Comparison of ENCODE assay signal across 1 cellular context in genomic region chr20:40689100-40689942, GRCh38.
TF ChIP-seq lines count a peak whose summit lies in the region.

TSS of gene MAFB (minus strand) at chr20:40689236. CDS start at chr20:40688850, 386 bp downstream.

TF ChIP-seq in HepG2, 621 proteins besides CTCF, POLR2A, EP300 and RAD21 (continued from another document and continues in another):
- TF ChIP-seq ZNF770 (CRISPR knock-in tag; IDR thresholded peaks at IDR 0.05): 0 out of 2 replicates have a peak, but pooled peaks have one; percentile 18
- no peak for TF ChIP-seq ZNF253 (CRISPR knock-in tag; IDR thresholded peaks at IDR 0.05; ENCODE audit: borderline replicate concordance)
- TF ChIP-seq ZNF124 (CRISPR knock-in tag; IDR thresholded peaks at IDR 0.05): no peak
- no peak for TF ChIP-seq KLF9 (CRISPR knock-in tag; IDR thresholded peaks at IDR 0.05; ENCODE audit: low read depth)
- no peak for TF ChIP-seq HMG20A (CRISPR knock-in tag; IDR thresholded peaks at IDR 0.05; ENCODE audit: borderline replicate concordance)
- 0 out of 2 replicates have a peak, but pooled peaks have one; percentile 1 for TF ChIP-seq SP2 (CRISPR knock-in tag; IDR thresholded peaks at IDR 0.05)
- no peak for TF ChIP-seq MAF1 (CRISPR knock-in tag; IDR thresholded peaks at IDR 0.05; ENCODE audit: borderline replicate concordance)
- TF ChIP-seq KDM1A (CRISPR knock-in tag; IDR thresholded peaks at IDR 0.05): no peak
- TF ChIP-seq AHDC1 (CRISPR knock-in tag; IDR thresholded peaks at IDR 0.05; ENCODE audit: borderline replicate concordance): no peak
- TF ChIP-seq ZSCAN30 (CRISPR knock-in tag; IDR thresholded peaks at IDR 0.05): no peak
- no peak for TF ChIP-seq ARNT (IDR thresholded peaks at IDR 0.05)
- peak; percentile 56; the same call in 1 of the 2 replicates for TF ChIP-seq PAX8 (CRISPR knock-in tag; IDR thresholded peaks at IDR 0.05; ENCODE audit: borderline replicate concordance)
- TF ChIP-seq ZNF136 (CRISPR knock-in tag; IDR thresholded peaks at IDR 0.05; ENCODE audit: low read depth): no peak
- no peak for TF ChIP-seq ARID2 (CRISPR knock-in tag; IDR thresholded peaks at IDR 0.05; ENCODE audit: borderline replicate concordance)
- TF ChIP-seq ZBTB49 (CRISPR knock-in tag; IDR thresholded peaks at IDR 0.05; ENCODE audit: borderline replicate concordance): no peak
- no peak for TF ChIP-seq ATF4 (CRISPR knock-in tag; IDR thresholded peaks at IDR 0.05)
- TF ChIP-seq ARID3A (IDR thresholded peaks at IDR 0.05; ENCODE audit: low read depth, low read length): no peak
- TF ChIP-seq KLF15 (CRISPR knock-in tag; IDR thresholded peaks at IDR 0.05; ENCODE audit: borderline replicate concordance): 0 out of 2 replicates have a peak, but pooled peaks have one; percentile 18
- no peak for TF ChIP-seq MLX (CRISPR knock-in tag; IDR thresholded peaks at IDR 0.05)
- no peak for TF ChIP-seq HOMEZ (CRISPR knock-in tag; IDR thresholded peaks at IDR 0.05; ENCODE audit: low read depth)
- no peak for TF ChIP-seq NR3C1 (CRISPR knock-in tag; IDR thresholded peaks at IDR 0.05)
- no peak for TF ChIP-seq ZNF737 (CRISPR knock-in tag; IDR thresholded peaks at IDR 0.05; ENCODE audit: borderline replicate concordance)
- TF ChIP-seq KAT2B (IDR thresholded peaks at IDR 0.05; ENCODE audit: borderline replicate concordance, low read depth, low read length): no peak
- TF ChIP-seq ADNP (CRISPR knock-in tag; IDR thresholded peaks at IDR 0.05): no peak
- TF ChIP-seq ZNF264 (CRISPR knock-in tag; IDR thresholded peaks at IDR 0.05): no peak
- no peak for TF ChIP-seq TCF7 (IDR thresholded peaks at IDR 0.05; ENCODE audit: low read depth)
- no peak for TF ChIP-seq ZBTB1 (CRISPR knock-in tag; IDR thresholded peaks at IDR 0.05; ENCODE audit: borderline replicate concordance)
- no peak for TF ChIP-seq ATF7 (IDR thresholded peaks at IDR 0.05)
- no peak for TF ChIP-seq ATF7 (CRISPR knock-in tag; IDR thresholded peaks at IDR 0.05)
- no peak for TF ChIP-seq ZNF20 (CRISPR knock-in tag; IDR thresholded peaks at IDR 0.05)
- TF ChIP-seq E2F1 (CRISPR knock-in tag; IDR thresholded peaks at IDR 0.05): no peak
- TF ChIP-seq RARA (CRISPR knock-in tag; IDR thresholded peaks at IDR 0.05): no peak
- TF ChIP-seq PHF8 (CRISPR knock-in tag; IDR thresholded peaks at IDR 0.05): peak; percentile 48; the same call in 1 of the 2 replicates
- TF ChIP-seq ISX (CRISPR knock-in tag; conservative IDR thresholded peaks at IDR 0.05): 0 out of 2 replicates have a peak, but pooled peaks have one; percentile 58
- no peak for TF ChIP-seq SYNCRIP (IDR thresholded peaks at IDR 0.05; ENCODE audit: insufficient read depth, low read depth, low read length)
- no peak for TF ChIP-seq DPF2 (CRISPR knock-in tag; IDR thresholded peaks at IDR 0.05; ENCODE audit: borderline replicate concordance, low read depth)
- no peak for TF ChIP-seq ZNF513 (CRISPR knock-in tag; conservative IDR thresholded peaks at IDR 0.05)
- peak; percentile 16; the same call in 1 of the 2 replicates for TF ChIP-seq PCBP1 (IDR thresholded peaks at IDR 0.05; ENCODE audit: borderline replicate concordance, low read depth, low read length)
- TF ChIP-seq MAFG (CRISPR knock-in tag; IDR thresholded peaks at IDR 0.05): no peak
- 0 out of 2 replicates have a peak, but pooled peaks have one; percentile 19 for TF ChIP-seq RNF2 (conservative IDR thresholded peaks at IDR 0.05; ENCODE audit: low read depth)
- no peak for TF ChIP-seq HNRNPH1 (optimal IDR thresholded peaks at IDR 0.05; ENCODE audit: low read depth, low read length)
